Comparison of ENCODE assay signal across 17 cellular contexts in the genomic region with DNA sequence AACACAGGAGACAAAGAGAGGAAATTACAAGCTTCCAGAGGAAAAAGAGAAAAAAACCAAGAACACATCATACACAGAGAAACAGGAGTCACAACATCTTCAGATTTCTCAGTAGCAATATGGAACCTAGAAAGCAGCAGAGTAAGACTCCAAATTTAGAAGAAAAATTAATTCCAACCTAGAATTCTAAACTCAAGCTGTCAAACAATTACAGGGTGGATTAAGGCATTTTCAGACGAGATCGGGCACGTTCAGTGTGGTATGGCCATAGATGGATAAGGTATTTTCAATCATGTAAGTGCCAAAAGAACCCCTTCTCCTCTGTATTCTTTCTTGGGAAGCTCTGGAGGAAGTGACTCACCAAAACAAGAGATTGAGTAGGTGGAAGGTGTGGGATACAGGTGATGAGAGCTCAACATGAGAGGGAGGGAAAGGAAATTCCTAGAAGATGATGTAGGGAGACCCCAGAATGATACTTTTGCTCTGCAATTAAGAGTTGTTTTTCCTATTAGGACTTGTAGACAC. TPM values are rescaled to one million over a fixed set of nuclear protein-coding genes. Genes with fewer than 3 reads are reported as not detected.
DNase-seq lines count a peak whose midpoint lies in the region; ATAC-seq and TF ChIP-seq lines count a peak whose summit lies in the region.
"Had no signal": no experiment of that assay in that cellular context is flagged by ENCODE, and none has a peak within 500 bp of the region (broad histone marks: within the 10 kb centered on the region; RNA-seq: fewer than 3 reads in every experiment).

No MANE protein-coding gene starts in this region.

- H3K27ac ChIP-seq in breast epithelium (no peak overlapping the region), foreskin keratinocyte (no peak overlapping the region)
- H3K27ac ChIP-seq: 22Rv1 had no signal

- CTCF ChIA-PET in MCF 10A (lab: Yijun Ruan, JAX) = interaction anchor here (0.7 to 1.6 kb wide), 2 partner anchors 31 to 818 kb away, joined by 4 to 5 read pairs; no protein-coding TSS in a partner anchor
- CTCF ChIA-PET in WTC11 (lab: Charles Lee) = interaction anchor here (1.1 kb wide), 1 partner anchor 31 kb away, joined by 5 read pairs; no protein-coding TSS in a partner anchor

- intact Hi-C loops in MCF 10A (cut with micrococcal nuclease) = no loop called here
- intact Hi-C loops in breast epithelium (cut with DNase I; ENCODE audit: low total_unique reads) = no loop called here

- H3K4me3 Mint-ChIP-seq in MCF 10A (ENCODE audit: unreplicated experiment) (no peak overlapping the region), endothelial cell (ENCODE audit: unreplicated experiment) (no peak overlapping the region), WTC11 (no peak overlapping the region), osteocyte (ENCODE audit: unreplicated experiment) (no peak overlapping the region)
- H3K4me3 Mint-ChIP-seq: CD14-positive monocyte; CD8-positive, alpha-beta T cell had no signal

- H3K9me3 Mint-ChIP-seq in MCF 10A (ENCODE audit: unreplicated experiment) (peaks cover 15% of the 10 kb centered on the region), endothelial cell (ENCODE audit: unreplicated experiment) (peaks cover 8% of the 10 kb centered on the region), WTC11 (peaks cover 6% of the 10 kb centered on the region; the same call in 1 of the 2 replicates), osteocyte (ENCODE audit: unreplicated experiment) (no peaks in the 10 kb centered on the region)
- H3K9me3 Mint-ChIP-seq: CD8-positive, alpha-beta T cell had no signal

- TF ChIP-seq POLR2A in breast epithelium (IDR thresholded peaks at IDR 0.05) = no peak

- peak; percentile 97 for ATAC-seq in foreskin keratinocyte
- ATAC-seq in SK-N-SH treated with all-trans-retinoic acid at 6 μM for 48 hours = no peak
- no peak for ATAC-seq in WTC11
- ATAC-seq: CD8-positive, alpha-beta T cell had no signal

- no peaks in the 10 kb centered on the region for H3K27me3 Mint-ChIP-seq in MCF 10A (ENCODE audit: insufficient read depth, unreplicated experiment)
- no peaks in the 10 kb centered on the region for H3K27me3 Mint-ChIP-seq in endothelial cell (ENCODE audit: unreplicated experiment)
- no peaks in the 10 kb centered on the region for H3K27me3 Mint-ChIP-seq in WTC11 (ENCODE audit: low read depth)
- peaks cover 25% of the 10 kb centered on the region for H3K27me3 Mint-ChIP-seq in osteocyte (ENCODE audit: unreplicated experiment)

- H3K4me3 ChIP-seq in breast epithelium = no peak overlapping the region

- POLR2A ChIA-PET in MCF 10A (lab: Yijun Ruan, JAX) = interaction anchor here (1.3 kb wide), 2 partner anchors 9 to 10 kb away, joined by 3 to 5 read pairs; no protein-coding TSS in a partner anchor
- POLR2A ChIA-PET in WTC11 (lab: Charles Lee) = interaction anchor here (0.5 kb wide), 1 partner anchor 166 kb away, joined by 3 read pairs; no protein-coding TSS in a partner anchor

- H3K36me3 Mint-ChIP-seq in MCF 10A (ENCODE audit: insufficient read depth, unreplicated experiment) (no peaks in the 10 kb centered on the region), endothelial cell (ENCODE audit: low read depth, unreplicated experiment) (no peaks in the 10 kb centered on the region), WTC11 (no peaks in the 10 kb centered on the region), osteocyte (ENCODE audit: unreplicated experiment) (no peaks in the 10 kb centered on the region)
- H3K36me3 Mint-ChIP-seq: CD14-positive monocyte; CD8-positive, alpha-beta T cell had no signal

- H3K27me3 ChIP-seq in breast epithelium (peaks cover 0 to 9% of the 10 kb centered on the region in 2 donors), foreskin keratinocyte (no peaks in the 10 kb centered on the region)

- BruUV-seq in MCF 10A (replicated peaks; lab: Mats Ljungman, UMichigan) = no TSS peak

- TF ChIP-seq CTCF in MCF 10A (IDR thresholded peaks at IDR 0.05; ENCODE audit: unreplicated experiment) = no peak
- no peak for TF ChIP-seq CTCF in breast epithelium (IDR thresholded peaks at IDR 0.05)
- TF ChIP-seq CTCF in endothelial cell (IDR thresholded peaks at IDR 0.05; ENCODE audit: unreplicated experiment) = no peak
- TF ChIP-seq CTCF in foreskin keratinocyte (conservative IDR thresholded peaks at IDR 0.05) = no peak
- TF ChIP-seq CTCF in WTC11 (IDR thresholded peaks at IDR 0.05) = no peak
- no peak for TF ChIP-seq CTCF in osteocyte (IDR thresholded peaks at IDR 0.05)

- H3K4me1 ChIP-seq in breast epithelium (no peaks in the 10 kb centered on the region), foreskin keratinocyte (peaks cover 12% of the 10 kb centered on the region)

- DNase-seq in MCF 10A (ENCODE audit: unreplicated experiment) (peak; percentile 63), breast epithelium (ENCODE audit: low spot score in 2 of 2) (no peak), endothelial cell (ENCODE audit: low spot score) (no peak), foreskin keratinocyte (peak; percentile 98), WTC11 (ENCODE audit: low spot score) (no peak), osteocyte (ENCODE audit: extremely low spot score, unreplicated experiment) (no peak), kidney glomerular epithelial cell (lab: John Stamatoyannopoulos, UW) (no peak)
- DNase-seq: CD8-positive, alpha-beta T cell; COR-L47; DMS153; DMS79 treated with DMSO at 0.1 percent for 48 hours; EL; GDM1; IMR-90 had no signal

- H3K9me3 ChIP-seq in breast epithelium = no peaks in the 10 kb centered on the region

- H3K36me3 ChIP-seq in breast epithelium = no peaks in the 10 kb centered on the region

- H3K27ac Mint-ChIP-seq in MCF 10A (ENCODE audit: low read depth, unreplicated experiment) (no peak overlapping the region), endothelial cell (ENCODE audit: unreplicated experiment) (peak overlapping the region; percentile 44), WTC11 (no peak overlapping the region), osteocyte (ENCODE audit: unreplicated experiment) (no peak overlapping the region)
- H3K27ac Mint-ChIP-seq: CD14-positive monocyte; CD8-positive, alpha-beta T cell had no signal

- H3K4me1 Mint-ChIP-seq in MCF 10A (ENCODE audit: insufficient read depth, unreplicated experiment) = no peaks in the 10 kb centered on the region
- H3K4me1 Mint-ChIP-seq in endothelial cell (ENCODE audit: unreplicated experiment) = peaks cover 15% of the 10 kb centered on the region
- peaks cover 24% of the 10 kb centered on the region for H3K4me1 Mint-ChIP-seq in WTC11
- H3K4me1 Mint-ChIP-seq in osteocyte (ENCODE audit: unreplicated experiment) = no peaks in the 10 kb centered on the region

TF ChIP-seq in SK-N-SH treated with all-trans-retinoic acid at 6 μM for 48 hours, 23 proteins besides CTCF, POLR2A, EP300 and RAD21 (continues in another document):
- TF ChIP-seq, protein P1, sequence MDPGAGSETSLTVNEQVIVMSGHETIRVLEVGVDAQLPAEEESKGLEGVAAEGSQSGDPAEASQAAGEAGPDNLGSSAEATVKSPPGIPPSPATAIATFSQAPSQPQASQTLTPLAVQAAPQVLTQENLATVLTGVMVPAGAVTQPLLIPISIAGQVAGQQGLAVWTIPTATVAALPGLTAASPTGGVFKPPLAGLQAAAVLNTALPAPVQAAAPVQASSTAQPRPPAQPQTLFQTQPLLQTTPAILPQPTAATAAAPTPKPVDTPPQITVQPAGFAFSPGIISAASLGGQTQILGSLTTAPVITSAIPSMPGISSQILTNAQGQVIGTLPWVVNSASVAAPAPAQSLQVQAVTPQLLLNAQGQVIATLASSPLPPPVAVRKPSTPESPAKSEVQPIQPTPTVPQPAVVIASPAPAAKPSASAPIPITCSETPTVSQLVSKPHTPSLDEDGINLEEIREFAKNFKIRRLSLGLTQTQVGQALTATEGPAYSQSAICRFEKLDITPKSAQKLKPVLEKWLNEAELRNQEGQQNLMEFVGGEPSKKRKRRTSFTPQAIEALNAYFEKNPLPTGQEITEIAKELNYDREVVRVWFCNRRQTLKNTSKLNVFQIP (CRISPR knock-in tag; IDR thresholded peaks at IDR 0.05; ENCODE audit: borderline replicate concordance, low read depth) = no peak
- no peak for TF ChIP-seq ZNF8 (CRISPR knock-in tag; IDR thresholded peaks at IDR 0.05)
- TF ChIP-seq PPARA (CRISPR knock-in tag; IDR thresholded peaks at IDR 0.05; ENCODE audit: borderline replicate concordance) = no peak

TF ChIP-seq in WTC11, 78 proteins besides CTCF, POLR2A, EP300 and RAD21 (continues in another document):
- TF ChIP-seq ATF1 (CRISPR knock-in tag; IDR thresholded peaks at IDR 0.05) (no peak), NR2C2 (CRISPR knock-in tag; IDR thresholded peaks at IDR 0.05) (no peak), ZNF671 (CRISPR knock-in tag; IDR thresholded peaks at IDR 0.05) (no peak), ZNF121 (CRISPR knock-in tag; IDR thresholded peaks at IDR 0.05) (no peak)
- TF ChIP-seq, protein P2, sequence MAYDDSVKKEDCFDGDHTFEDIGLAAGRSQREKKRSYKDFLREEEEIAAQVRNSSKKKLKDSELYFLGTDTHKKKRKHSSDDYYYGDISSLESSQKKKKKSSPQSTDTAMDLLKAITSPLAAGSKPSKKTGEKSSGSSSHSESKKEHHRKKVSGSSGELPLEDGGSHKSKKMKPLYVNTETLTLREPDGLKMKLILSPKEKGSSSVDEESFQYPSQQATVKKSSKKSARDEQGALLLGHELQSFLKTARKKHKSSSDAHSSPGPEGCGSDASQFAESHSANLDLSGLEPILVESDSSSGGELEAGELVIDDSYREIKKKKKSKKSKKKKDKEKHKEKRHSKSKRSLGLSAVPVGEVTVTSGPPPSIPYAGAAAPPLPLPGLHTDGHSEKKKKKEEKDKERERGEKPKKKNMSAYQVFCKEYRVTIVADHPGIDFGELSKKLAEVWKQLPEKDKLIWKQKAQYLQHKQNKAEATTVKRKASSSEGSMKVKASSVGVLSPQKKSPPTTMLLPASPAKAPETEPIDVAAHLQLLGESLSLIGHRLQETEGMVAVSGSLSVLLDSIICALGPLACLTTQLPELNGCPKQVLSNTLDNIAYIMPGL (CRISPR knock-in tag; IDR thresholded peaks at IDR 0.05) = no peak

RNA-seq across cellular contexts. Expression of a gene that starts 51.6 kb away (rescaled TPM):
- total RNA-seq in MCF 10A (2022) (101 and 103 TPM in 2 replicates), breast epithelium (10 to 100 TPM; 28.2 to 71.4 (median 59.6) TPM), endothelial cell (ENCODE audit: unreplicated experiment) (77.4 TPM), foreskin keratinocyte (76.5 and 84.3 TPM in 2 replicates), WTC11 (2021) (33.3 to 36.7 TPM (median 36.1 TPM) in 3 replicates), osteocyte (62.3 and 66.6 TPM in 2 replicates)
- polyA plus RNA-seq in foreskin keratinocyte = 41.4 and 49.8 TPM in 2 replicates

Comparison
In these comparisons a context has a peak if more than half of its experiments do, and no peak if none do; other contexts are left out.
1. DNase-seq: peak in MCF 10A (single experiment) and foreskin keratinocyte (2 of 2); none in breast epithelium (0 of 2), endothelial cell (single experiment), WTC11 (single experiment), osteocyte (single experiment) and kidney glomerular epithelial cell (single experiment).